ENCODE assay signal across 14 cellular contexts in genomic region chr5:146042628-146043279, GRCh38.
DNase-seq lines count a peak whose midpoint lies in the region; ATAC-seq and TF ChIP-seq lines count a peak whose summit lies in the region.
"Had no signal": no experiment of that assay in that cellular context is flagged by ENCODE, and none has a peak within 500 bp of the region (broad histone marks: within the 10 kb centered on the region; RNA-seq: fewer than 3 reads in every experiment).

No MANE protein-coding gene starts in this region.

- H3K27ac ChIP-seq in mammary epithelial cell (ENCODE audit: insufficient read depth, low read depth, low read length), result peak overlapping the region; percentile 90
- peak overlapping the region; percentile 30 for H3K27ac ChIP-seq in mesenchymal stem cell (ENCODE audit: low read length, poor library complexity, severe bottlenecking)

- peak overlapping the region; percentile 19 for H2BK120ac ChIP-seq in mesenchymal stem cell (ENCODE audit: low read depth, low read length)

- H3K4ac ChIP-seq in mesenchymal stem cell (ENCODE audit: low read depth in 1 of 2, low read length in 2 of 2), result peak overlapping the region in 1 of 2 experiments; percentile 38

- no peak for ATAC-seq in GM18502 (IDR thresholded peaks at IDR 0.05; ENCODE audit: poor library complexity, unreplicated experiment)
- ATAC-seq: activated CD8-positive, alpha-beta T cell treated with anti-CD3 and anti-CD28 coated beads, Interleukin-2, amount 10 ng/mL, durations not matched to agents 7 days and 5 days had no signal

- H3K4me3 ChIP-seq in mammary epithelial cell (replicated peaks in 1 of 3; ENCODE audit: insufficient read depth in 1 of 3, low read depth in 2 of 3, low read length in 3 of 3) (no peak overlapping the region), mesenchymal stem cell (ENCODE audit: insufficient read depth in 1 of 2, low read depth in 1 of 2, low read length in 2 of 2) (no peak overlapping the region)

- H3K36me3 ChIP-seq in mammary epithelial cell (ENCODE audit: insufficient read depth, low read length), result no peaks in the 10 kb centered on the region
- no peaks in the 10 kb centered on the region for H3K36me3 ChIP-seq in mesenchymal stem cell (ENCODE audit: control insufficient read depth in 1 of 2, insufficient read depth in 2 of 2, low read depth in 1 of 2, low read length in 2 of 2)

- H3K27me3 ChIP-seq in mammary epithelial cell (ENCODE audit: insufficient read depth, low read length) (no peaks in the 10 kb centered on the region), mesenchymal stem cell (ENCODE audit: control insufficient read depth in 1 of 2, insufficient read depth in 1 of 2, low read length in 2 of 2) (no peaks in the 10 kb centered on the region)

- CTCF ChIA-PET in mammary epithelial cell (lab: Charles Lee; ENCODE audit: low non-redundant PET), result no interaction called here

- DNase-seq in Caki2 (ENCODE audit: low read depth) (peak; percentile 78), KBM-7 (peak; percentile 12), mammary epithelial cell (peak; percentile 97), mesenchymal stem cell (peak; percentile 86), CD1c-positive myeloid dendritic cell (ENCODE audit: extremely low spot score) (no peak), NK-92 (lab: John Stamatoyannopoulos, UW; ENCODE audit: unreplicated experiment) (no peak)
- DNase-seq in activated CD8-positive, alpha-beta memory T cell treated with anti-CD3 and anti-CD28 coated beads, Interleukin-2, amount 50 U/mL, for 48 hours, result no peak
- DNase-seq: activated CD8-positive, alpha-beta T cell treated with anti-CD3 and anti-CD28 coated beads, Interleukin-2, amount 10 ng/mL, durations not matched to agents 7 days and 5 days; anterior cingulate cortex; DMS53; midbrain; NCI-H2081 treated with DMSO at 0.1 percent for 48 hours; SHP77 treated with DMSO at 0.1 percent for 48 hours had no signal

- TSS peak; percentile 78 for BruUV-seq in mammary epithelial cell (replicated peaks; lab: Mats Ljungman, UMichigan)

- in situ Hi-C loops in Caki2 (cut with HindIII; ENCODE audit: low pct_unique_long_range_greater_than_20kb, low sequenced_read_pairs) (no loop called here), KBM-7 (cut with MboI; ENCODE audit: low pct_unique_long_range_greater_than_20kb, low sequenced_read_pairs) (no loop called here), mammary epithelial cell (cut with MboI; ENCODE audit: low sequenced_read_pairs in 2 of 2) (loop anchor here in 1 of 2 donors (10.0 kb wide), 1 partner anchor 128 kb away; no protein-coding TSS in a partner anchor)

- H3K79me1 ChIP-seq in mesenchymal stem cell (replicated peaks; ENCODE audit: low read length, poor library complexity, severe bottlenecking), result no peaks in the 10 kb centered on the region

- H3K4me1 ChIP-seq in mammary epithelial cell (ENCODE audit: insufficient read depth, low read length) (peaks cover 45% of the 10 kb centered on the region), mesenchymal stem cell (ENCODE audit: control insufficient read depth, insufficient read depth, low read depth, low read length) (peaks cover 17% of the 10 kb centered on the region)

- WGBS in mammary epithelial cell (ENCODE audit: low coverage, missing lambda C conversion rate), result 7% methylated on average over 4 of the region's 5 CpGs
- WGBS in mesenchymal stem cell, result 33% methylated on average over 5 of the region's 5 CpGs

- no peak for TF ChIP-seq CTCF in mammary epithelial cell (conservative IDR thresholded peaks at IDR 0.05 in 1 of 2, IDR thresholded peaks at IDR 0.05 in 1 of 2; ENCODE audit: extremely low read depth in 1 of 2, insufficient read depth in 1 of 2, low read depth in 1 of 2, low read length in 2 of 2)

- H2BK12ac ChIP-seq in mesenchymal stem cell (ENCODE audit: low read length in 2 of 2), result peak overlapping the region in 1 of 2 experiments; percentile 83

- H3K4me2 ChIP-seq in mammary epithelial cell (ENCODE audit: insufficient read depth, low read depth, low read length) (peak overlapping the region; percentile 66), mesenchymal stem cell (ENCODE audit: low read length, poor library complexity, severe bottlenecking) (no peak overlapping the region)

- H3K9ac ChIP-seq in mammary epithelial cell (ENCODE audit: insufficient read depth, low read length), result peak overlapping the region; percentile 49
- H3K9ac ChIP-seq in mesenchymal stem cell (ENCODE audit: low read length), result no peak overlapping the region

- H2AFZ ChIP-seq in mammary epithelial cell (ENCODE audit: low read depth, low read length), result peak overlapping the region; percentile 76
- no peak overlapping the region for H2AFZ ChIP-seq in mesenchymal stem cell (ENCODE audit: low read depth, low read length)

- H3K23ac ChIP-seq in mesenchymal stem cell (ENCODE audit: low read length in 2 of 2), result no peak overlapping the region

- no peak overlapping the region for H3K14ac ChIP-seq in mesenchymal stem cell (ENCODE audit: low read length in 2 of 2)

- dilution Hi-C loops in mammary epithelial cell (cut with HindIII; ENCODE audit: low sequenced_read_pairs), result no loop called here

- H4K91ac ChIP-seq in mesenchymal stem cell (ENCODE audit: low read length), result no peak overlapping the region

- no peaks in the 10 kb centered on the region for H4K20me1 ChIP-seq in mammary epithelial cell (ENCODE audit: insufficient read depth, low read length)

- no peak overlapping the region for H2BK5ac ChIP-seq in mesenchymal stem cell (ENCODE audit: low read depth, low read length, poor library complexity, severe bottlenecking)

- peak overlapping the region; percentile 71 for H2BK15ac ChIP-seq in mesenchymal stem cell (ENCODE audit: low read depth, poor library complexity, severe bottlenecking)

- intact Hi-C loops in mammary epithelial cell (cut with micrococcal nuclease), result loop anchor here (1.0 to 5.0 kb wide), 3 partner anchors 103 to 1835 kb away; no protein-coding TSS in a partner anchor

- peak overlapping the region; percentile 52 to 86 for H3K18ac ChIP-seq in mesenchymal stem cell (ENCODE audit: low read depth in 1 of 2, low read length in 2 of 2)

- peaks cover 38% of the 10 kb centered on the region for H3K79me2 ChIP-seq in mammary epithelial cell (ENCODE audit: insufficient read depth, low read length)

- H3K9me3 ChIP-seq in mammary epithelial cell (replicated peaks; ENCODE audit: insufficient read depth, low read length) (no peaks in the 10 kb centered on the region), mesenchymal stem cell (ENCODE audit: control insufficient read depth, low read length) (no peaks in the 10 kb centered on the region)

- no peak overlapping the region for H4K8ac ChIP-seq in mesenchymal stem cell (ENCODE audit: low read length)

- peak overlapping the region; percentile 86 for H2AK5ac ChIP-seq in mesenchymal stem cell (ENCODE audit: low read length, severe bottlenecking)

Comparison
In these comparisons a context has a peak if more than half of its experiments do, and no peak if none do; other contexts are left out.
1. DNase-seq: peak in Caki2 (single experiment), KBM-7 (single experiment), mammary epithelial cell (single experiment) and mesenchymal stem cell (single experiment); none in CD1c-positive myeloid dendritic cell (single experiment), NK-92 (single experiment) and activated CD8-positive, alpha-beta memory T cell treated with anti-CD3 and anti-CD28 coated beads, Interleukin-2, amount 50 U/mL, for 48 hours (single experiment).